ENCODE assay signal across 8 cellular contexts in genomic region chr21:41425588-41425953, GRCh38. TPM values are rescaled to one million over a fixed set of nuclear protein-coding genes. Genes with fewer than 3 reads are reported as not detected.
DNase-seq lines count a peak whose midpoint lies in the region; ATAC-seq lines count a peak whose summit lies in the region.

No MANE protein-coding gene starts in this region.

- DNase-seq in H7: no peak
- DNase-seq in activated CD8-positive, alpha-beta T cell treated with anti-CD3 and anti-CD28 coated beads, Interleukin-2, amount 10 ng/mL, durations not matched to agents 7 days and 5 days: no peak
- no peak for DNase-seq in dedifferentiated amniotic fluid mesenchymal stem cell (ENCODE audit: extremely low spot score)
- no peak for DNase-seq in dermis blood vessel endothelial cell

- H3K9me3 ChIP-seq in iPS-15b (ENCODE audit: control insufficient read depth, insufficient read depth, low read length): no peaks in the 10 kb centered on the region

- H3K27ac Mint-ChIP-seq in activated CD8-positive, alpha-beta T cell treated with anti-CD3 and anti-CD28 coated beads, Interleukin-2, amount 10 ng/mL, durations not matched to agents 7 days and 5 days: peak overlapping the region; percentile 100
- peak overlapping the region; percentile 95 for H3K27ac Mint-ChIP-seq in stimulated activated memory B cell treated with anti-CD40 and anti-IgM and Interleukin-4, amounts not matched to agents 10 μg/mL and 1 μg/mL and 100 μg/mL, for 72 hours

- POLR2A ChIA-PET in activated CD8-positive, alpha-beta T cell treated with anti-CD3 and anti-CD28 coated beads, Interleukin-2, amount 10 ng/mL, durations not matched to agents 7 days and 5 days (lab: Charles Lee): interaction anchor here (0.6 to 10.3 kb wide), 20 partner anchors 8 to 763 kb away, joined by 3 to 178 read pairs (median 5); partner anchors contain the start of gene MX2

- H3K4me3 ChIP-seq in H7 (ENCODE audit: insufficient read depth, low read depth, low read length): peak overlapping the region; percentile 54
- H3K4me3 ChIP-seq in iPS-15b (ENCODE audit: low read depth, low read length): peak overlapping the region; percentile 65

- peaks cover 25% of the 10 kb centered on the region for H3K27me3 ChIP-seq in H7 (ENCODE audit: control insufficient read depth, insufficient read depth, low read length)
- H3K27me3 ChIP-seq in iPS-15b (ENCODE audit: control insufficient read depth, insufficient read depth, low read length): peaks cover 30% of the 10 kb centered on the region

- H3K4me3 Mint-ChIP-seq in activated CD8-positive, alpha-beta T cell treated with anti-CD3 and anti-CD28 coated beads, Interleukin-2, amount 10 ng/mL, durations not matched to agents 7 days and 5 days: peak overlapping the region; percentile 94
- H3K4me3 Mint-ChIP-seq in stimulated activated memory B cell treated with anti-CD40 and anti-IgM and Interleukin-4, amounts not matched to agents 10 μg/mL and 1 μg/mL and 100 μg/mL, for 72 hours: peak overlapping the region; percentile 95

- H3K36me3 ChIP-seq in H7 (replicated peaks; ENCODE audit: control insufficient read depth, insufficient read depth, low read length) (no peaks in the 10 kb centered on the region), iPS-15b (ENCODE audit: control insufficient read depth, insufficient read depth, low read length) (no peaks in the 10 kb centered on the region)

- peaks cover 74% of the 10 kb centered on the region for H3K36me3 Mint-ChIP-seq in activated CD8-positive, alpha-beta T cell treated with anti-CD3 and anti-CD28 coated beads, Interleukin-2, amount 10 ng/mL, durations not matched to agents 7 days and 5 days (ENCODE audit: low read depth)
- no peaks in the 10 kb centered on the region for H3K36me3 Mint-ChIP-seq in stimulated activated memory B cell treated with anti-CD40 and anti-IgM and Interleukin-4, amounts not matched to agents 10 μg/mL and 1 μg/mL and 100 μg/mL, for 72 hours

- no peaks in the 10 kb centered on the region for H3K27me3 Mint-ChIP-seq in activated CD8-positive, alpha-beta T cell treated with anti-CD3 and anti-CD28 coated beads, Interleukin-2, amount 10 ng/mL, durations not matched to agents 7 days and 5 days (ENCODE audit: low read depth)
- H3K27me3 Mint-ChIP-seq in stimulated activated memory B cell treated with anti-CD40 and anti-IgM and Interleukin-4, amounts not matched to agents 10 μg/mL and 1 μg/mL and 100 μg/mL, for 72 hours: no peaks in the 10 kb centered on the region

- no peaks in the 10 kb centered on the region for H3K4me1 ChIP-seq in iPS-15b (ENCODE audit: control insufficient read depth, insufficient read depth, low read length)

- H3K9ac ChIP-seq in iPS-15b (ENCODE audit: low read depth, low read length): peak overlapping the region; percentile 24

- H3K9me3 Mint-ChIP-seq in activated CD8-positive, alpha-beta T cell treated with anti-CD3 and anti-CD28 coated beads, Interleukin-2, amount 10 ng/mL, durations not matched to agents 7 days and 5 days (ENCODE audit: insufficient read depth): no peaks in the 10 kb centered on the region
- H3K9me3 Mint-ChIP-seq in stimulated activated memory B cell treated with anti-CD40 and anti-IgM and Interleukin-4, amounts not matched to agents 10 μg/mL and 1 μg/mL and 100 μg/mL, for 72 hours: no peaks in the 10 kb centered on the region

- ATAC-seq in activated CD8-positive, alpha-beta T cell treated with anti-CD3 and anti-CD28 coated beads, Interleukin-2, amount 10 ng/mL, durations not matched to agents 7 days and 5 days: no peak
- no peak for ATAC-seq in stimulated activated memory B cell treated with anti-CD40 and anti-IgM and Interleukin-4, amounts not matched to agents 10 μg/mL and 1 μg/mL and 100 μg/mL, for 72 hours
- no peak for ATAC-seq in HG03354 (IDR thresholded peaks at IDR 0.05; ENCODE audit: poor library complexity, severe bottlenecking, unreplicated experiment)
- ATAC-seq in HG03520 (IDR thresholded peaks at IDR 0.05; ENCODE audit: unreplicated experiment): no peak

- peaks cover 84% of the 10 kb centered on the region for H3K4me1 Mint-ChIP-seq in activated CD8-positive, alpha-beta T cell treated with anti-CD3 and anti-CD28 coated beads, Interleukin-2, amount 10 ng/mL, durations not matched to agents 7 days and 5 days (ENCODE audit: low read depth)
- H3K4me1 Mint-ChIP-seq in stimulated activated memory B cell treated with anti-CD40 and anti-IgM and Interleukin-4, amounts not matched to agents 10 μg/mL and 1 μg/mL and 100 μg/mL, for 72 hours: peaks cover 87% of the 10 kb centered on the region

- CTCF ChIA-PET in activated CD8-positive, alpha-beta T cell treated with anti-CD3 and anti-CD28 coated beads, Interleukin-2, amount 10 ng/mL, durations not matched to agents 7 days and 5 days (lab: Charles Lee): interaction anchor here (0.5 to 2.5 kb wide), 4 partner anchors 14 to 683 kb away, joined by 3 to 13 read pairs (median 4); no protein-coding TSS in a partner anchor

RNA-seq across cellular contexts. Expression of gene MX1, which starts 0.5 kb away (rescaled TPM):
- 1.6 and 3.9 TPM in 2 replicates for total RNA-seq in H7 (2014; rRNA removed; shearing (Covaris generic))
- 100 to 1,000 TPM; 563 to 584 TPM for total RNA-seq in activated CD8-positive, alpha-beta T cell treated with anti-CD3 and anti-CD28 coated beads, Interleukin-2, amount 10 ng/mL, durations not matched to agents 7 days and 5 days
- total RNA-seq in dermis blood vessel endothelial cell: 10.0 and 10.4 TPM in 2 replicates

Comparison
In these comparisons a context has a peak if more than half of its experiments do, and no peak if none do; other contexts are left out.
1. RNA of gene MX1, which starts 0.5 kb away (total RNA-seq): 563 to 584 TPM in activated CD8-positive, alpha-beta T cell treated with anti-CD3 and anti-CD28 coated beads, Interleukin-2, amount 10 ng/mL, durations not matched to agents 7 days and 5 days; 10.0 to 10.4 TPM in dermis blood vessel endothelial cell and 1.6 to 3.9 TPM in H7; every median in the first group is over 10 times any median in the second.